ENCODE assay signal across 21 cellular contexts in genomic region chr19:53989600-53990533, GRCh38. TPM values are rescaled to one million over a fixed set of nuclear protein-coding genes. Genes with fewer than 3 reads are reported as not detected.
A peak's percentile ranks its signal among the peaks of the same experiment; 100 is the strongest.
DNase-seq lines count a peak whose midpoint lies in the region; ATAC-seq and TF ChIP-seq lines count a peak whose summit lies in the region.
"Had no signal": no experiment of that assay in that cellular context is flagged by ENCODE, and none has a peak within 500 bp of the region (broad histone marks: within the 10 kb centered on the region; RNA-seq: fewer than 3 reads in every experiment).

No MANE protein-coding gene starts in this region.

- H3K36me3 ChIP-seq in cardiac muscle cell: no peaks in the 10 kb centered on the region
- H3K36me3 ChIP-seq: transverse colon had no signal

- peak overlapping the region; percentile 62 for H3K27ac ChIP-seq in cardiac muscle cell
- H3K27ac ChIP-seq: transverse colon had no signal

- peaks cover 6% of the 10 kb centered on the region for H3K4me1 Mint-ChIP-seq in glutamatergic neuron (ENCODE audit: low read depth, unreplicated experiment)
- peaks cover 7% of the 10 kb centered on the region for H3K4me1 Mint-ChIP-seq in stimulated activated effector memory CD8-positive, alpha-beta T cell treated with anti-CD3 and anti-CD28 coated beads, Interleukin-12 subunit alpha, Interleukin-12 subunit beta, amount 100 ng/mL, for 72 hours
- H3K4me1 Mint-ChIP-seq: activated CD4-positive, alpha-beta T cell treated with anti-CD3 and anti-CD28 coated beads, Interleukin-2, amount 10 ng/mL, durations not matched to agents 7 days and 5 days; IgD-negative memory B cell had no signal

- intact Hi-C loops in cardiac septum (cut with DNase I): no loop called here

- H3K27me3 ChIP-seq in cardiac muscle cell: no peaks in the 10 kb centered on the region

- H3K27ac Mint-ChIP-seq in glutamatergic neuron (ENCODE audit: unreplicated experiment): peak overlapping the region; percentile 48
- H3K27ac Mint-ChIP-seq in stimulated activated effector memory CD8-positive, alpha-beta T cell treated with anti-CD3 and anti-CD28 coated beads, Interleukin-12 subunit alpha, Interleukin-12 subunit beta, amount 100 ng/mL, for 72 hours: no peak overlapping the region
- H3K27ac Mint-ChIP-seq: activated CD4-positive, alpha-beta T cell treated with anti-CD3 and anti-CD28 coated beads, Interleukin-2, amount 10 ng/mL, durations not matched to agents 7 days and 5 days; activated naive CD8-positive, alpha-beta T cell treated with anti-CD3 and anti-CD28 coated beads for 36 hours; CD8-positive, alpha-beta memory T cell; IgD-negative memory B cell had no signal

- H3K27me3 Mint-ChIP-seq in glutamatergic neuron (ENCODE audit: unreplicated experiment): peaks cover 5% of the 10 kb centered on the region

- ATAC-seq in stimulated activated effector memory CD8-positive, alpha-beta T cell treated with anti-CD3 and anti-CD28 coated beads, Interleukin-12 subunit alpha, Interleukin-12 subunit beta, amount 100 ng/mL, for 72 hours: peak; percentile 22
- ATAC-seq in GM19328 (IDR thresholded peaks at IDR 0.05; ENCODE audit: unreplicated experiment): no peak
- no peak for ATAC-seq in GM21360 (IDR thresholded peaks at IDR 0.05; ENCODE audit: unreplicated experiment)
- ATAC-seq: HCT116 had no signal

- H3K9me3 Mint-ChIP-seq in glutamatergic neuron (ENCODE audit: unreplicated experiment): peaks cover 9% of the 10 kb centered on the region
- H3K9me3 Mint-ChIP-seq in stimulated activated effector memory CD8-positive, alpha-beta T cell treated with anti-CD3 and anti-CD28 coated beads, Interleukin-12 subunit alpha, Interleukin-12 subunit beta, amount 100 ng/mL, for 72 hours: no peaks in the 10 kb centered on the region
- H3K9me3 Mint-ChIP-seq: activated CD4-positive, alpha-beta T cell treated with anti-CD3 and anti-CD28 coated beads, Interleukin-2, amount 10 ng/mL, durations not matched to agents 7 days and 5 days; activated naive CD8-positive, alpha-beta T cell treated with anti-CD3 and anti-CD28 coated beads for 36 hours had no signal

- H3K4me3 ChIP-seq in cardiac muscle cell: no peak overlapping the region
- H3K4me3 ChIP-seq: transverse colon had no signal

- H3K4me3 Mint-ChIP-seq in glutamatergic neuron (ENCODE audit: unreplicated experiment): peak overlapping the region; percentile 41
- no peak overlapping the region for H3K4me3 Mint-ChIP-seq in stimulated activated effector memory CD8-positive, alpha-beta T cell treated with anti-CD3 and anti-CD28 coated beads, Interleukin-12 subunit alpha, Interleukin-12 subunit beta, amount 100 ng/mL, for 72 hours
- H3K4me3 Mint-ChIP-seq: activated CD4-positive, alpha-beta T cell treated with anti-CD3 and anti-CD28 coated beads, Interleukin-2, amount 10 ng/mL, durations not matched to agents 7 days and 5 days; activated naive CD8-positive, alpha-beta T cell treated with anti-CD3 and anti-CD28 coated beads for 36 hours had no signal

- H3K36me3 Mint-ChIP-seq in glutamatergic neuron (ENCODE audit: unreplicated experiment): no peaks in the 10 kb centered on the region
- H3K36me3 Mint-ChIP-seq in stimulated activated effector memory CD8-positive, alpha-beta T cell treated with anti-CD3 and anti-CD28 coated beads, Interleukin-12 subunit alpha, Interleukin-12 subunit beta, amount 100 ng/mL, for 72 hours: no peaks in the 10 kb centered on the region
- H3K36me3 Mint-ChIP-seq: activated naive CD8-positive, alpha-beta T cell treated with anti-CD3 and anti-CD28 coated beads for 36 hours; IgD-negative memory B cell had no signal

- TF ChIP-seq CTCF in cardiac muscle cell (IDR thresholded peaks at IDR 0.05; ENCODE audit: low read depth, low read length) (no peak), glutamatergic neuron (IDR thresholded peaks at IDR 0.05; ENCODE audit: partially characterized antibody, unreplicated experiment) (no peak)

- DNase-seq in cardiac muscle cell (ENCODE audit: low read depth in 1 of 2, low spot score in 1 of 2) (peak in 1 of 2 donors; percentile 71), cardiac septum (ENCODE audit: low spot score) (no peak), SW480 (ENCODE audit: low spot score) (peak; percentile 65), glutamatergic neuron (no peak), medulla oblongata (ENCODE audit: extremely low spot score) (no peak)
- no peak for DNase-seq in stimulated activated effector memory CD8-positive, alpha-beta T cell treated with anti-CD3 and anti-CD28 coated beads, Interleukin-12 subunit alpha, Interleukin-12 subunit beta, amount 100 ng/mL, for 72 hours (ENCODE audit: low spot score in 2 of 2)
- DNase-seq: ACHN; activated CD4-positive, alpha-beta T cell treated with anti-CD3 and anti-CD28 coated beads, Interleukin-2, amount 10 ng/mL, durations not matched to agents 7 days and 5 days; activated naive CD8-positive, alpha-beta T cell treated with anti-CD3 and anti-CD28 coated beads for 36 hours; CD8-positive, alpha-beta memory T cell; mesenchymal stem cell; NCI-H1092 treated with DMSO at 0.1 percent for 48 hours; NCI-H2171 treated with DMSO at 0.1 percent for 48 hours; SHP77 treated with DMSO at 0.1 percent for 48 hours; stimulated activated CD4-positive, alpha-beta T cell treated with anti-CD3 and anti-CD28 coated beads, Interleukin-4, amount 100 ng/mL, for 24 hours; T-helper 9 cell; transverse colon had no signal

- H3K9me3 ChIP-seq in cardiac muscle cell (ENCODE audit: low read depth): no peaks in the 10 kb centered on the region
- H3K9me3 ChIP-seq: transverse colon had no signal

- peaks cover 7% of the 10 kb centered on the region for H3K4me1 ChIP-seq in cardiac muscle cell (ENCODE audit: low read depth)

RNA-seq across cellular contexts. Expression of gene CACNG6, which starts 1.6 kb away (rescaled TPM):
- total RNA-seq in cardiac muscle cell (38.4 and 73.1 TPM in 2 replicates), cardiac septum (not detected), glutamatergic neuron (ENCODE audit: unreplicated experiment) (0.74 TPM)
- polyA plus RNA-seq in cardiac muscle cell: 30.6 and 61.5 TPM in 2 replicates
- total RNA-seq: activated CD4-positive, alpha-beta T cell treated with anti-CD3 and anti-CD28 coated beads, Interleukin-2, amount 10 ng/mL, durations not matched to agents 7 days and 5 days; activated naive CD8-positive, alpha-beta T cell treated with anti-CD3 and anti-CD28 coated beads for 36 hours; CD8-positive, alpha-beta memory T cell; transverse colon had no signal
- polyA plus RNA-seq: CD8-positive, alpha-beta memory T cell; IgD-negative memory B cell had no signal

RNA-seq across cellular contexts. Expression of gene CACNG8, which starts 27.1 kb away (rescaled TPM):
- total RNA-seq in cardiac muscle cell (0.77 and 1.4 TPM in 2 replicates), cardiac septum (0.11 TPM), glutamatergic neuron (ENCODE audit: unreplicated experiment) (4.3 TPM)
- polyA plus RNA-seq in cardiac muscle cell: 0.68 and 1.0 TPM in 2 replicates
- total RNA-seq: activated CD4-positive, alpha-beta T cell treated with anti-CD3 and anti-CD28 coated beads, Interleukin-2, amount 10 ng/mL, durations not matched to agents 7 days and 5 days; activated naive CD8-positive, alpha-beta T cell treated with anti-CD3 and anti-CD28 coated beads for 36 hours; CD8-positive, alpha-beta memory T cell; transverse colon had no signal
- polyA plus RNA-seq: CD8-positive, alpha-beta memory T cell; IgD-negative memory B cell had no signal

Comparison
In these comparisons a context has a peak if more than half of its experiments do, and no peak if none do; other contexts are left out.
1. RNA of gene CACNG6, which starts 1.6 kb away (total RNA-seq): 38.4 to 73.1 TPM in cardiac muscle cell; 0.74 TPM in glutamatergic neuron (single experiment) and not detected in cardiac septum (single experiment); every median in the first group is over 10 times any median in the second.